ENCODE assay signal across 19 cellular contexts in the genomic region with DNA sequence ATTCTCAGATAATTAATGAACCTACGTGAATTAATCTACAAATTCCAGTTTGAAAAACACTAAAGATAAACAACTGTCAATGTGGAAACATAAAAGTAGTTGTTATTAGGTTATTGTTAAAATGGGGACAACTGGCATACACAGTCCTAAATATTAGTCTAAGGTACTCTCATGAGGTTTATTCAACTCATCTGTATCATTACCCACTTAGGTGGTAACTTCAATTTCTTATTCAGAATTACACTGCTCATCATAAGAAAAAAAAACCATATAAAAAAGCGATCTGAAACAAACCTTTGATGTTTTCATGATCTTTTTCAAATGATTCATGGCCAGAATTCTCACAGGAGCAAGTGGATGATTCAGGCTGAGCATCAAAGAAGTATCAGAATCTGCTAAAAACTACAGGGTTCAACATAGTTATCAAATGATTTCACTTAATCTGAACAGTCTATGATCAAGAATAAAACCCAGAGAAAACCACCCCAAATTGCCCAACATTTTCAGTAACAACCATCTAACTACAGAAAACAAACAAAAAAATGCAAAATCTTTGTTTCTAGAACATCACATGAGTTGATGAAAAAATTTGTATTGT. TPM values are rescaled to one million over a fixed set of nuclear protein-coding genes. Genes with fewer than 3 reads are reported as not detected.
A peak's percentile ranks its signal among the peaks of the same experiment; 100 is the strongest.
DNase-seq lines count a peak whose midpoint lies in the region; ATAC-seq and TF ChIP-seq lines count a peak whose summit lies in the region.
"Had no signal": no experiment of that assay in that cellular context is flagged by ENCODE, and none has a peak within 500 bp of the region (broad histone marks: within the 10 kb centered on the region; RNA-seq: fewer than 3 reads in every experiment).

No MANE protein-coding gene starts in this region.

- H3K27ac ChIP-seq in foreskin keratinocyte: no peak overlapping the region
- H3K27ac ChIP-seq: 22Rv1, A549, C4-2B, HL-60 had no signal

- ATAC-seq in activated CD4-positive, CD25-positive, alpha-beta regulatory T cell treated with anti-CD3 and anti-CD28 coated beads, Interleukin-2, amount 50 U/mL, for 24 hours: peak; percentile 71 to 79
- peak; percentile 39 to 40 for ATAC-seq in activated T-cell treated with anti-CD3 and anti-CD28 coated beads, Interleukin-2, amount 50 U/mL, for 72 hours (replicated peaks in 1 of 2)
- ATAC-seq in activated T-helper 17 cell treated with anti-CD3 and anti-CD28 coated beads, Interleukin-2, amount 50 U/mL, for 72 hours (replicated peaks): peak; percentile 47
- ATAC-seq in HG02588 (IDR thresholded peaks at IDR 0.05; ENCODE audit: unreplicated experiment): no peak
- ATAC-seq in foreskin keratinocyte: no peak
- ATAC-seq: A549, GM23338 had no signal

- no peak overlapping the region for H3K4me3 Mint-ChIP-seq in activated T-cell treated with anti-CD3 and anti-CD28 coated beads, Interleukin-2, amount 50 U/mL, for 72 hours
- H3K4me3 Mint-ChIP-seq in activated T-helper 17 cell treated with anti-CD3 and anti-CD28 coated beads, Interleukin-2, amount 50 U/mL, for 72 hours: no peak overlapping the region
- H3K4me3 Mint-ChIP-seq: CD4-positive, alpha-beta T cell; GM23338 had no signal

- H3K27me3 Mint-ChIP-seq in activated T-cell treated with anti-CD3 and anti-CD28 coated beads, Interleukin-2, amount 50 U/mL, for 72 hours (ENCODE audit: low read depth): no peaks in the 10 kb centered on the region
- H3K27me3 Mint-ChIP-seq in activated T-helper 17 cell treated with anti-CD3 and anti-CD28 coated beads, Interleukin-2, amount 50 U/mL, for 72 hours: no peaks in the 10 kb centered on the region
- H3K27me3 Mint-ChIP-seq: CD4-positive, alpha-beta T cell had no signal

- H3K4me1 Mint-ChIP-seq in activated T-cell treated with anti-CD3 and anti-CD28 coated beads, Interleukin-2, amount 50 U/mL, for 72 hours (ENCODE audit: low read depth): peaks cover 19% of the 10 kb centered on the region
- H3K4me1 Mint-ChIP-seq in activated T-helper 17 cell treated with anti-CD3 and anti-CD28 coated beads, Interleukin-2, amount 50 U/mL, for 72 hours: no peaks in the 10 kb centered on the region
- H3K4me1 Mint-ChIP-seq: GM23338 had no signal

- TF ChIP-seq CTCF in foreskin keratinocyte (conservative IDR thresholded peaks at IDR 0.05): no peak

- peaks cover 0 to 33% of the 10 kb centered on the region in 2 donors for H3K36me3 Mint-ChIP-seq in activated T-cell treated with anti-CD3 and anti-CD28 coated beads, Interleukin-2, amount 50 U/mL, for 72 hours (ENCODE audit: insufficient read depth in 2 of 2)
- peaks cover 100% of the 10 kb centered on the region for H3K36me3 Mint-ChIP-seq in activated T-helper 17 cell treated with anti-CD3 and anti-CD28 coated beads, Interleukin-2, amount 50 U/mL, for 72 hours (ENCODE audit: low read depth)

- H3K9me3 Mint-ChIP-seq in activated T-cell treated with anti-CD3 and anti-CD28 coated beads, Interleukin-2, amount 50 U/mL, for 72 hours: no peaks in the 10 kb centered on the region
- H3K9me3 Mint-ChIP-seq in activated T-helper 17 cell treated with anti-CD3 and anti-CD28 coated beads, Interleukin-2, amount 50 U/mL, for 72 hours: no peaks in the 10 kb centered on the region
- H3K9me3 Mint-ChIP-seq: CD4-positive, alpha-beta T cell; GM23338 had no signal

- H3K27me3 ChIP-seq in foreskin keratinocyte: no peaks in the 10 kb centered on the region

- H3K27ac Mint-ChIP-seq in activated T-cell treated with anti-CD3 and anti-CD28 coated beads, Interleukin-2, amount 50 U/mL, for 72 hours: peak overlapping the region; percentile 65
- no peak overlapping the region for H3K27ac Mint-ChIP-seq in activated T-helper 17 cell treated with anti-CD3 and anti-CD28 coated beads, Interleukin-2, amount 50 U/mL, for 72 hours
- H3K27ac Mint-ChIP-seq: CD4-positive, alpha-beta T cell; GM23338 had no signal

- no peak for DNase-seq in activated CD4-positive, CD25-positive, alpha-beta regulatory T cell (lab: John Stamatoyannopoulos, UW)
- no peak for DNase-seq in activated T-cell treated with anti-CD3 and anti-CD28 coated beads, Interleukin-2, amount 50 U/mL, for 72 hours
- no peak for DNase-seq in activated T-cell treated with anti-CD3 and anti-CD28 coated beads, Interleukin-2, amount 50 U/mL, for 1 hour
- DNase-seq in foreskin keratinocyte: no peak
- DNase-seq: AML-193; Caco-2; CD4-positive, alpha-beta T cell; DMS153; DMS79; GDM1; HCEC 1CT had no signal

- H3K4me1 ChIP-seq in foreskin keratinocyte: no peaks in the 10 kb centered on the region
- H3K4me1 ChIP-seq: A549, Caco-2 had no signal

RNA-seq across cellular contexts. Expression of a gene that starts 13.7 kb away (rescaled TPM):
- total RNA-seq in activated T-cell treated with anti-CD3 and anti-CD28 coated beads, Interleukin-2, amount 50 U/mL, for 72 hours: 10 to 100 TPM; 45.2 to 57.1 TPM
- 10 to 100 TPM; 37.8 to 85.9 TPM for total RNA-seq in activated T-helper 17 cell treated with anti-CD3 and anti-CD28 coated beads, Interleukin-2, amount 50 U/mL, for 72 hours
- total RNA-seq in foreskin keratinocyte: 41.8 and 41.9 TPM in 2 replicates
- 7.3 and 8.4 TPM in 2 replicates for polyA plus RNA-seq in foreskin keratinocyte

Comparison
In these comparisons a context has a peak if more than half of its experiments do, and no peak if none do; other contexts are left out.
1. ATAC-seq: peak in activated CD4-positive, CD25-positive, alpha-beta regulatory T cell treated with anti-CD3 and anti-CD28 coated beads, Interleukin-2, amount 50 U/mL, for 24 hours (2 of 2), activated T-cell treated with anti-CD3 and anti-CD28 coated beads, Interleukin-2, amount 50 U/mL, for 72 hours (2 of 2) and activated T-helper 17 cell treated with anti-CD3 and anti-CD28 coated beads, Interleukin-2, amount 50 U/mL, for 72 hours (single experiment); none in HG02588 (single experiment) and foreskin keratinocyte (single experiment).